8 cellular contexts compared by ENCODE assay signal in genomic region chr15:64636101-64636500, GRCh38.
DNase-seq lines count a peak whose midpoint lies in the region; ATAC-seq and TF ChIP-seq lines count a peak whose summit lies in the region.

No MANE protein-coding gene starts in this region.

- H3K36me3 Mint-ChIP-seq in activated T-cell treated with anti-CD3 and anti-CD28 coated beads, Interleukin-2, amount 50 U/mL, for 72 hours (ENCODE audit: insufficient read depth in 2 of 2), result peaks cover 9 to 22% of the 10 kb centered on the region in 2 donors

- H3K27me3 ChIP-seq in body of pancreas (no peaks in the 10 kb centered on the region), right lobe of liver (no peaks in the 10 kb centered on the region), subcutaneous abdominal adipose tissue (ENCODE audit: control insufficient read depth in 5 of 5, insufficient read depth in 4 of 5, low read length in 5 of 5) (no peaks in the 10 kb centered on the region)

- WGBS in body of pancreas, 2 donors, result 30 to 39% methylated on average over 2 of the region's 2 CpGs
- 68% methylated on average over 2 of the region's 2 CpGs for WGBS in right lobe of liver (ENCODE audit: insufficient coverage, low coverage, low lambda C conversion rate, missing lambda C conversion rate)
- WGBS in lower leg skin, 2 donors, result 56 to 59% methylated on average over 2 of the region's 2 CpGs

- intact Hi-C loops in body of pancreas (cut with DNase I), result no loop called here
- intact Hi-C loops in right lobe of liver (cut with DNase I), result no loop called here
- intact Hi-C loops in lower leg skin (cut with DNase I; ENCODE audit: low total_unique reads), result no loop called here

- no peaks in the 10 kb centered on the region for H3K27me3 Mint-ChIP-seq in activated T-cell treated with anti-CD3 and anti-CD28 coated beads, Interleukin-2, amount 50 U/mL, for 72 hours (ENCODE audit: low read depth)

- H3K9me3 ChIP-seq in body of pancreas (no peaks in the 10 kb centered on the region), right lobe of liver (no peaks in the 10 kb centered on the region), subcutaneous abdominal adipose tissue (ENCODE audit: control insufficient read depth in 5 of 5, low read length in 5 of 5) (peaks cover 0 to 4% (median 0%) of the 10 kb centered on the region in 5 donors)

- H3K27ac ChIP-seq in body of pancreas (peak overlapping the region; percentile 51 to 68 (median 63)), right lobe of liver (peak overlapping the region in 2 of 3 donors; percentile 13 to 43), subcutaneous abdominal adipose tissue (ENCODE audit: low read depth, low read length) (peak overlapping the region; percentile 27)

- H3K4me3 ChIP-seq in body of pancreas (no peak overlapping the region), right lobe of liver (no peak overlapping the region), subcutaneous abdominal adipose tissue (ENCODE audit: low read depth in 1 of 5, low read length in 5 of 5) (no peak overlapping the region), lower leg skin (ENCODE audit: low read depth, poor library complexity, severe bottlenecking) (no peak overlapping the region)

- H3K9ac ChIP-seq in subcutaneous abdominal adipose tissue (ENCODE audit: low read length in 5 of 5), result peak overlapping the region in 2 of 5 donors; percentile 18 to 22

- H3K4me1 ChIP-seq in body of pancreas (peaks cover 61% of the 10 kb centered on the region), right lobe of liver (peaks cover 0 to 51% (median 20%) of the 10 kb centered on the region in 4 donors), subcutaneous abdominal adipose tissue (ENCODE audit: control insufficient read depth in 5 of 5, insufficient read depth in 5 of 5, low read length in 5 of 5) (peaks cover 7 to 40% (median 32%) of the 10 kb centered on the region in 5 donors)

- TF ChIP-seq CTCF in body of pancreas (IDR thresholded peaks at IDR 0.05), result no peak
- no peak for TF ChIP-seq CTCF in right lobe of liver (IDR thresholded peaks at IDR 0.05)
- TF ChIP-seq CTCF in lower leg skin (IDR thresholded peaks at IDR 0.05), result no peak

- ATAC-seq in activated T-cell treated with anti-CD3 and anti-CD28 coated beads, Interleukin-2, amount 50 U/mL, for 72 hours (replicated peaks in 1 of 2), result no peak
- no peak for ATAC-seq in body of pancreas
- ATAC-seq in right lobe of liver, result no peak
- no peak for ATAC-seq in HG02885 (IDR thresholded peaks at IDR 0.05; ENCODE audit: poor library complexity, unreplicated experiment)

- DNase-seq in activated T-cell treated with anti-CD3 and anti-CD28 coated beads, Interleukin-2, amount 50 U/mL, for 72 hours, result no peak
- DNase-seq in activated T-cell treated with anti-CD3 and anti-CD28 coated beads for 4 hours (no peak), body of pancreas (no peak), right lobe of liver (no peak), mucosa of gallbladder (ENCODE audit: low spot score) (no peak), lower leg skin (ENCODE audit: low spot score in 2 of 2) (no peak)

- H3K4me1 Mint-ChIP-seq in activated T-cell treated with anti-CD3 and anti-CD28 coated beads, Interleukin-2, amount 50 U/mL, for 72 hours (ENCODE audit: low read depth), result peaks cover 58% of the 10 kb centered on the region

- TF ChIP-seq POLR2A in body of pancreas (IDR thresholded peaks at IDR 0.05), result no peak
- no peak for TF ChIP-seq POLR2A in right lobe of liver (IDR thresholded peaks at IDR 0.05)
- no peak for TF ChIP-seq POLR2A in lower leg skin (IDR thresholded peaks at IDR 0.05)

- no peaks in the 10 kb centered on the region for H3K36me3 ChIP-seq in body of pancreas (replicated peaks in 1 of 2; ENCODE audit: insufficient read depth in 1 of 2, low read depth in 2 of 2)
- no peaks in the 10 kb centered on the region for H3K36me3 ChIP-seq in right lobe of liver
- peaks cover 0 to 3% (median 0%) of the 10 kb centered on the region in 5 donors for H3K36me3 ChIP-seq in subcutaneous abdominal adipose tissue (ENCODE audit: control insufficient read depth in 5 of 5, insufficient read depth in 5 of 5, low read length in 5 of 5)

- peak overlapping the region in 1 of 2 donors; percentile 82 for H3K4me3 Mint-ChIP-seq in activated T-cell treated with anti-CD3 and anti-CD28 coated beads, Interleukin-2, amount 50 U/mL, for 72 hours

- H3K9me3 Mint-ChIP-seq in activated T-cell treated with anti-CD3 and anti-CD28 coated beads, Interleukin-2, amount 50 U/mL, for 72 hours, result peaks cover 5% of the 10 kb centered on the region in 2 donors

- peak overlapping the region; percentile 73 for H3K27ac Mint-ChIP-seq in activated T-cell treated with anti-CD3 and anti-CD28 coated beads, Interleukin-2, amount 50 U/mL, for 72 hours
